In genomic region chr5:109743041-109743531, GRCh38 we compare ENCODE assay signal across 15 cellular contexts. TPM values are rescaled to one million over a fixed set of nuclear protein-coding genes. Genes with fewer than 3 reads are reported as not detected.
DNase-seq lines count a peak whose midpoint lies in the region; ATAC-seq and TF ChIP-seq lines count a peak whose summit lies in the region.
"Had no signal": no experiment of that assay in that cellular context is flagged by ENCODE, and none has a peak within 500 bp of the region (broad histone marks: within the 10 kb centered on the region; RNA-seq: fewer than 3 reads in every experiment).

No MANE protein-coding gene starts in this region.

- BruUV-seq in MCF 10A (replicated peaks; lab: Mats Ljungman, UMichigan): no TSS peak

- H3K36me3 ChIP-seq in breast epithelium (no peaks in the 10 kb centered on the region), adrenal gland (replicated peaks in 1 of 2) (no peaks in the 10 kb centered on the region), thoracic aorta (no peaks in the 10 kb centered on the region)
- H3K36me3 ChIP-seq: colonic mucosa, heart right ventricle, suprapubic skin, WERI-Rb-1 had no signal

- H3K9me3 ChIP-seq in breast epithelium (no peaks in the 10 kb centered on the region), adrenal gland (replicated peaks in 1 of 3) (no peaks in the 10 kb centered on the region), thoracic aorta (no peaks in the 10 kb centered on the region)
- H3K9me3 ChIP-seq: colonic mucosa, heart right ventricle, suprapubic skin had no signal

- no peak for ATAC-seq in thoracic aorta (ENCODE audit: insufficient number of reproducible peaks, low FRiP score, low read depth)
- no peak for ATAC-seq in GM18873 (IDR thresholded peaks at IDR 0.05; ENCODE audit: low FRiP score, unreplicated experiment)
- no peak for ATAC-seq in HG02970 (IDR thresholded peaks at IDR 0.05; ENCODE audit: low FRiP score, unreplicated experiment)
- ATAC-seq in HG03342 (IDR thresholded peaks at IDR 0.05; ENCODE audit: unreplicated experiment): no peak
- ATAC-seq: activated T-cell treated with anti-CD3 and anti-CD28 coated beads, Interleukin-2, amount 50 U/mL, for 72 hours had no signal

- peaks cover 14% of the 10 kb centered on the region for H3K9me3 Mint-ChIP-seq in MCF 10A (ENCODE audit: unreplicated experiment)

- peak overlapping the region; percentile 98 for H3K27ac Mint-ChIP-seq in MCF 10A (ENCODE audit: low read depth, unreplicated experiment)
- H3K27ac Mint-ChIP-seq: activated T-cell treated with anti-CD3 and anti-CD28 coated beads, Interleukin-2, amount 50 U/mL, for 72 hours had no signal

- H3K4me1 Mint-ChIP-seq in MCF 10A (ENCODE audit: insufficient read depth, unreplicated experiment): peaks cover 33% of the 10 kb centered on the region

- CTCF ChIA-PET in MCF 10A (lab: Yijun Ruan, JAX): no interaction called here

- intact Hi-C loops in MCF 10A (cut with micrococcal nuclease) (loop anchor here (5.0 kb wide), 1 partner anchor 51 kb away; no protein-coding TSS in a partner anchor), breast epithelium (cut with DNase I; ENCODE audit: low total_unique reads) (no loop called here), adrenal gland (cut with DNase I) (no loop called here)

- H3K27ac ChIP-seq in breast epithelium (peak overlapping the region in 1 of 2 donors; percentile 22), adrenal gland (peak overlapping the region in 4 of 5 donors; percentile 46 to 79 (median 58)), layer of hippocampus (ENCODE audit: low read depth, low read length) (peak overlapping the region; percentile 8), thoracic aorta (peak overlapping the region; percentile 7 to 62)
- H3K27ac ChIP-seq: colonic mucosa, suprapubic skin, WERI-Rb-1 had no signal

- DNase-seq in MCF 10A (ENCODE audit: unreplicated experiment): no peak
- DNase-seq in breast epithelium (ENCODE audit: low spot score in 2 of 2): no peak
- DNase-seq in adrenal gland: peak in 1 of 7 donors; percentile 27
- DNase-seq in thoracic aorta (ENCODE audit: low spot score): no peak
- DNase-seq: activated T-cell treated with anti-CD3 and anti-CD28 coated beads, Interleukin-2, amount 50 U/mL, for 72 hours; colonic mucosa; heart right ventricle; NCI-H1436; stimulated activated CD4-positive, alpha-beta T cell treated with anti-CD3 and anti-CD28 coated beads, Interleukin-2, amount 100 ng/mL, for 24 hours; WERI-Rb-1 had no signal

- H3K27me3 Mint-ChIP-seq in MCF 10A (ENCODE audit: insufficient read depth, unreplicated experiment): no peaks in the 10 kb centered on the region

- no peak overlapping the region for H3K4me3 Mint-ChIP-seq in MCF 10A (ENCODE audit: unreplicated experiment)
- H3K4me3 Mint-ChIP-seq: activated T-cell treated with anti-CD3 and anti-CD28 coated beads, Interleukin-2, amount 50 U/mL, for 72 hours had no signal

- no peak overlapping the region for H3K4me3 ChIP-seq in breast epithelium
- H3K4me3 ChIP-seq in adrenal gland: peak overlapping the region in 1 of 4 donors; percentile 3
- peak overlapping the region; percentile 25 for H3K4me3 ChIP-seq in thoracic aorta
- H3K4me3 ChIP-seq: colonic mucosa, suprapubic skin had no signal

- WGBS in adrenal gland, 4 donors: 27 to 33% (median 29%) methylated on average over 5 of the region's 5 CpGs

- H3K27me3 ChIP-seq in breast epithelium (no peaks in the 10 kb centered on the region), adrenal gland (no peaks in the 10 kb centered on the region), layer of hippocampus (ENCODE audit: control insufficient read depth, insufficient read depth, low read length) (no peaks in the 10 kb centered on the region), thoracic aorta (replicated peaks; ENCODE audit: insufficient read depth) (no peaks in the 10 kb centered on the region)
- H3K27me3 ChIP-seq: colonic mucosa, heart right ventricle, suprapubic skin had no signal

- no peak for TF ChIP-seq CTCF in MCF 10A (IDR thresholded peaks at IDR 0.05; ENCODE audit: unreplicated experiment)
- no peak for TF ChIP-seq CTCF in breast epithelium (IDR thresholded peaks at IDR 0.05)
- TF ChIP-seq CTCF in adrenal gland (IDR thresholded peaks at IDR 0.05): no peak
- TF ChIP-seq CTCF in thoracic aorta (IDR thresholded peaks at IDR 0.05): no peak

- no peak for TF ChIP-seq POLR2A in breast epithelium (IDR thresholded peaks at IDR 0.05)
- TF ChIP-seq POLR2A in adrenal gland (IDR thresholded peaks at IDR 0.05): no peak

- peaks cover 0 to 3% of the 10 kb centered on the region in 2 donors for H3K4me1 ChIP-seq in breast epithelium
- H3K4me1 ChIP-seq in adrenal gland (replicated peaks in 1 of 2): peaks cover 28 to 45% of the 10 kb centered on the region in 2 donors
- H3K4me1 ChIP-seq in thoracic aorta (ENCODE audit: control insufficient read depth in 1 of 2, low read depth in 2 of 2): peaks cover 44 to 50% of the 10 kb centered on the region in 2 donors
- H3K4me1 ChIP-seq: colonic mucosa had no signal

- H3K36me3 Mint-ChIP-seq in MCF 10A (ENCODE audit: insufficient read depth, unreplicated experiment): peaks cover 5% of the 10 kb centered on the region

- POLR2A ChIA-PET in MCF 10A (lab: Yijun Ruan, JAX): no interaction called here

RNA-seq across cellular contexts. Expression of gene MAN2A1, which starts 53.4 kb away (rescaled TPM):
- total RNA-seq in MCF 10A (2022): 44.1 and 55.8 TPM in 2 replicates
- 10 to 100 TPM; 57.9 to 68.6 (median 63.3) TPM for total RNA-seq in breast epithelium
- total RNA-seq in adrenal gland: 100 to 1,000 TPM in 2 of 8 donors, 10 to 100 TPM in 6; 56.4 to 122 (median 88.6) TPM
- 10 to 100 TPM; 11.7 to 51.0 (median 14.2) TPM for polyA plus RNA-seq in adrenal gland
- total RNA-seq in thoracic aorta: 10 to 100 TPM; 64.8 to 82.8 TPM
